In genomic region chr4:104490096-104490769, GRCh38 we compare ENCODE assay signal across 7 cellular contexts. TPM values are rescaled to one million over a fixed set of nuclear protein-coding genes. Genes with fewer than 3 reads are reported as not detected.
DNase-seq lines count a peak whose midpoint lies in the region; ATAC-seq, FAIRE-seq and TF ChIP-seq lines count a peak whose summit lies in the region.

No MANE protein-coding gene starts in this region.

- TF ChIP-seq CTCF in keratinocyte (optimal IDR thresholded peaks at IDR 0.05 in 1 of 3, IDR thresholded peaks at IDR 0.05 in 1 of 3, conservative IDR thresholded peaks at IDR 0.05 in 1 of 3; ENCODE audit: extremely low read depth in 1 of 3, insufficient read depth in 2 of 3, low read length in 3 of 3), result no peak

- no peaks in the 10 kb centered on the region for H3K4me1 ChIP-seq in keratinocyte (ENCODE audit: control insufficient read depth, extremely low read depth, insufficient read depth, low read length)

- H3K36me3 ChIP-seq in keratinocyte (ENCODE audit: control insufficient read depth in 2 of 2, extremely low read depth in 1 of 2, insufficient read depth in 2 of 2, low read length in 2 of 2), result no peaks in the 10 kb centered on the region

- no peaks in the 10 kb centered on the region for H3K79me2 ChIP-seq in keratinocyte (ENCODE audit: control insufficient read depth, insufficient read depth, low read length)

- peaks cover 32% of the 10 kb centered on the region for H3K4me1 Mint-ChIP-seq in activated naive CD8-positive, alpha-beta T cell treated with anti-CD3 and anti-CD28 coated beads for 36 hours

- peak; percentile 20 for TF ChIP-seq POLR2A in GM15510 (IDR thresholded peaks at IDR 0.05; ENCODE audit: borderline replicate concordance, extremely low read depth, insufficient read length)

- dilution Hi-C loops in keratinocyte (cut with MboI; ENCODE audit: extremely low pct_ligation_motif_present, low sequenced_read_pairs), result no loop called here

- H3K27ac ChIP-seq in keratinocyte (ENCODE audit: control insufficient read depth, insufficient read depth, low read length), result no peak overlapping the region
- peak overlapping the region; percentile 86 for H3K27ac ChIP-seq in substantia nigra (ENCODE audit: low read depth, low read length, poor library complexity, severe bottlenecking)

- peak; percentile 29 for DNase-seq in activated naive CD8-positive, alpha-beta T cell treated with anti-CD3 and anti-CD28 coated beads for 36 hours
- DNase-seq in keratinocyte (ENCODE audit: low read depth, low spot score) (no peak), substantia nigra (lab: John Stamatoyannopoulos, UW) (peak in 28 of 49 donors; percentile 2 to 77 (median 30))
- no peak for DNase-seq in stimulated activated CD4-positive, alpha-beta T cell treated with anti-CD3 and anti-CD28 coated beads, Interleukin-12 subunit alpha, Interleukin-12 subunit beta, amount 100 ng/mL, for 4 hours

- H3K9me3 ChIP-seq in keratinocyte (ENCODE audit: control insufficient read depth, low read depth, low read length), result no peaks in the 10 kb centered on the region

- no peaks in the 10 kb centered on the region for H3K9me1 ChIP-seq in keratinocyte (ENCODE audit: control insufficient read depth, extremely low read depth, insufficient read depth, low read length)

- FAIRE-seq in keratinocyte (lab: Jason Lieb, UNC), result no peak

- peaks cover 2% of the 10 kb centered on the region for H3K36me3 Mint-ChIP-seq in activated naive CD8-positive, alpha-beta T cell treated with anti-CD3 and anti-CD28 coated beads for 36 hours

- H4K20me1 ChIP-seq in keratinocyte (ENCODE audit: control insufficient read depth, extremely low read depth, insufficient read depth, low read length), result no peaks in the 10 kb centered on the region

- H3K4me2 ChIP-seq in keratinocyte (ENCODE audit: control insufficient read depth, extremely low read depth, insufficient read depth, low read depth, low read length), result peak overlapping the region; percentile 72

- ATAC-seq in GM21381 (IDR thresholded peaks at IDR 0.05; ENCODE audit: unreplicated experiment) (peak; percentile 31), HG03558 (IDR thresholded peaks at IDR 0.05; ENCODE audit: extremely low read depth, unreplicated experiment) (peak; percentile 37)

- no peak overlapping the region for H3K9ac ChIP-seq in keratinocyte (ENCODE audit: control insufficient read depth, extremely low read depth, insufficient read depth, low read length)

- H3K27ac Mint-ChIP-seq in activated naive CD8-positive, alpha-beta T cell treated with anti-CD3 and anti-CD28 coated beads for 36 hours, result peak overlapping the region; percentile 73

- peaks cover 39% of the 10 kb centered on the region for H3K27me3 ChIP-seq in keratinocyte (ENCODE audit: control insufficient read depth, extremely low read depth, insufficient read depth, low read length)

- H2AFZ ChIP-seq in keratinocyte (ENCODE audit: control insufficient read depth, low read length), result no peak overlapping the region

- peaks cover 87% of the 10 kb centered on the region for H3K27me3 Mint-ChIP-seq in activated naive CD8-positive, alpha-beta T cell treated with anti-CD3 and anti-CD28 coated beads for 36 hours

- H3K9me3 Mint-ChIP-seq in activated naive CD8-positive, alpha-beta T cell treated with anti-CD3 and anti-CD28 coated beads for 36 hours, result no peaks in the 10 kb centered on the region

- peak overlapping the region in 1 of 3 experiments; percentile 62 for H3K4me3 ChIP-seq in keratinocyte (ENCODE audit: control insufficient read depth in 2 of 3, extremely low read depth in 1 of 3, insufficient read depth in 2 of 3, low read depth in 1 of 3, low read length in 3 of 3)

- peak overlapping the region; percentile 71 for H3K4me3 Mint-ChIP-seq in activated naive CD8-positive, alpha-beta T cell treated with anti-CD3 and anti-CD28 coated beads for 36 hours

RNA-seq across cellular contexts. Expression of gene CXXC4, which starts 4.5 kb away (rescaled TPM):
- under 1 TPM in 1 of 2 experiments, not detected in 1; 0.04 TPM for total RNA-seq in activated naive CD8-positive, alpha-beta T cell treated with anti-CD3 and anti-CD28 coated beads for 36 hours
- 0.01 TPM in 1 of 3 replicates, not detected in the others for polyA plus RNA-seq in keratinocyte
- not detected for polyA plus RNA-seq in keratinocyte (2011; ENCODE audit: low read depth)
- polyA plus RNA-seq in keratinocyte (2011; cell fraction: cytosol; rRNA removed), result not detected in 2 replicates
- polyA plus RNA-seq in keratinocyte (2011; cell fraction: nucleus; rRNA removed), result 0.03 TPM in 1 of 2 replicates, not detected in the other
- polyA plus RNA-seq in keratinocyte (2012; ENCODE audit: low replicate concordance), result not detected in 2 replicates
- polyA minus RNA-seq in keratinocyte, result 0.13 TPM in 1 of 3 replicates, not detected in the others
- polyA minus RNA-seq in keratinocyte (2011; cell fraction: cytosol; rRNA and poly(A)+ RNA removed), result not detected
- polyA minus RNA-seq in keratinocyte (2011; cell fraction: nucleus; rRNA and poly(A)+ RNA removed), result not detected in 2 replicates

Comparison
In these comparisons a context has a peak if more than half of its experiments do, and no peak if none do; other contexts are left out.
1. DNase-seq: peak in activated naive CD8-positive, alpha-beta T cell treated with anti-CD3 and anti-CD28 coated beads for 36 hours (single experiment) and substantia nigra (28 of 49); none in keratinocyte (single experiment) and stimulated activated CD4-positive, alpha-beta T cell treated with anti-CD3 and anti-CD28 coated beads, Interleukin-12 subunit alpha, Interleukin-12 subunit beta, amount 100 ng/mL, for 4 hours (single experiment).